17 cellular contexts compared by ENCODE assay signal in the genomic region with DNA sequence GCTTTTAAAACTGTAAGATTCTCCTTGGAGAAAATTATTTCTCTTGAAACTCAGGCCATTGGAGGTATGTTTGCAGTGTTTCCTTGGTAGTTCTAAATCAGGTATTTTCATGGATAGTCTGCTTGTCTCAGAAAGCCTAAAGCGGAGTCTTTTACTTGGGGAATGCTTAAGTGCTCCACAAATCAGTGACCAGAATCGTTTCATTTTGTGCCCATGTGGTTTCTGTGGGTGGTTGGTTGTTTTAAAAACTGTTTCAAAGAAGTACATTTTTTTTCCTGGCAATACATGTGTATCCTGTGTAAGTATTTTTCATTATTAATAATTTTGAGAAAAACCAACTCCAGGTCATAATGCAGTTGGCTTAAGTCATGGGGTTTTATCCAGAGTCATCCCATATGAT. TPM values are rescaled to one million over a fixed set of nuclear protein-coding genes. Genes with fewer than 3 reads are reported as not detected.
A peak's percentile ranks its signal among the peaks of the same experiment; 100 is the strongest.
DNase-seq lines count a peak whose midpoint lies in the region; ATAC-seq lines count a peak whose summit lies in the region.
"Had no signal": no experiment of that assay in that cellular context is flagged by ENCODE, and none has a peak within 500 bp of the region (broad histone marks: within the 10 kb centered on the region; RNA-seq: fewer than 3 reads in every experiment).

No MANE protein-coding gene starts in this region.

- peak overlapping the region; percentile 52 for H3K27ac ChIP-seq in CD4-positive, CD25-positive, alpha-beta regulatory T cell (ENCODE audit: insufficient read depth, low read length, poor library complexity, severe bottlenecking)
- H3K27ac ChIP-seq: testis had no signal

- no peak for ATAC-seq in CD4-positive, CD25-positive, alpha-beta regulatory T cell (ENCODE audit: low read depth in 2 of 2)
- ATAC-seq in GM18868 (IDR thresholded peaks at IDR 0.05; ENCODE audit: unreplicated experiment) (peak; percentile 32), HG02798 (IDR thresholded peaks at IDR 0.05; ENCODE audit: poor library complexity, unreplicated experiment) (peak; percentile 41), HG03439 (IDR thresholded peaks at IDR 0.05; ENCODE audit: unreplicated experiment) (no peak), GM19455 (IDR thresholded peaks at IDR 0.05; ENCODE audit: unreplicated experiment) (no peak)
- no peak for ATAC-seq in activated naive CD8-positive, alpha-beta T cell treated with anti-CD3 and anti-CD28 coated beads, Interleukin-2, amount 10 ng/mL, durations not matched to agents 7 days and 5 days (ENCODE audit: low read depth)

- peaks cover 47 to 62% (median 57%) of the 10 kb centered on the region in 4 donors for H3K4me1 Mint-ChIP-seq in CD4-positive, CD25-positive, alpha-beta regulatory T cell
- peaks cover 32% of the 10 kb centered on the region for H3K4me1 Mint-ChIP-seq in activated naive CD8-positive, alpha-beta T cell treated with anti-CD3 and anti-CD28 coated beads, Interleukin-2, amount 10 ng/mL, durations not matched to agents 7 days and 5 days

- peak overlapping the region; percentile 72 for H3K4me3 ChIP-seq in CD4-positive, CD25-positive, alpha-beta regulatory T cell (ENCODE audit: low read depth, low read length)
- H3K4me3 ChIP-seq: MG63, testis had no signal

- H3K27ac Mint-ChIP-seq in CD4-positive, CD25-positive, alpha-beta regulatory T cell, result peak overlapping the region in 2 of 3 donors; percentile 5 to 16
- H3K27ac Mint-ChIP-seq in activated naive CD8-positive, alpha-beta T cell treated with anti-CD3 and anti-CD28 coated beads, Interleukin-2, amount 10 ng/mL, durations not matched to agents 7 days and 5 days, result peak overlapping the region; percentile 11

- peak overlapping the region; percentile 51 to 85 (median 78) for H3K4me3 Mint-ChIP-seq in CD4-positive, CD25-positive, alpha-beta regulatory T cell
- H3K4me3 Mint-ChIP-seq in activated naive CD8-positive, alpha-beta T cell treated with anti-CD3 and anti-CD28 coated beads, Interleukin-2, amount 10 ng/mL, durations not matched to agents 7 days and 5 days, result peak overlapping the region; percentile 69

- H3K36me3 ChIP-seq in CD4-positive, CD25-positive, alpha-beta regulatory T cell (ENCODE audit: control insufficient read depth, insufficient read depth, low read length), result peaks cover 9% of the 10 kb centered on the region
- H3K36me3 ChIP-seq: MG63 had no signal

- peaks cover 5 to 8% of the 10 kb centered on the region in 2 experiments for H3K9me3 ChIP-seq in CD4-positive, CD25-positive, alpha-beta regulatory T cell (ENCODE audit: control insufficient read depth in 2 of 2, low read length in 2 of 2)
- H3K9me3 ChIP-seq: testis had no signal

- no peaks in the 10 kb centered on the region for H3K27me3 ChIP-seq in CD4-positive, CD25-positive, alpha-beta regulatory T cell (ENCODE audit: control insufficient read depth, insufficient read depth, low read length)
- H3K27me3 ChIP-seq: MG63, testis had no signal

- peak in 1 of 3 donors; percentile 60 for DNase-seq in CD4-positive, CD25-positive, alpha-beta regulatory T cell
- no peak for DNase-seq in activated naive CD8-positive, alpha-beta T cell treated with anti-CD3 and anti-CD28 coated beads, Interleukin-2, amount 10 ng/mL, durations not matched to agents 7 days and 5 days
- no peak for DNase-seq in NCI-H510A (lab: John Stamatoyannopoulos, UW)
- DNase-seq in MV-4-11 (lab: John Stamatoyannopoulos, UW), result no peak
- DNase-seq: activated CD4-positive, alpha-beta T cell treated with anti-CD3 and anti-CD28 coated beads for 1 hour; amniotic stem cell; hippocampal formation; MG63; NCI-H1930; NCI-H510A treated with DMSO at 0.1 percent for 48 hours; retina; SHP77 treated with DMSO at 0.1 percent for 48 hours; testis had no signal

- peaks cover 30% of the 10 kb centered on the region for H3K4me1 ChIP-seq in CD4-positive, CD25-positive, alpha-beta regulatory T cell (ENCODE audit: control insufficient read depth, insufficient read depth, low read length, poor library complexity, severe bottlenecking)
- H3K4me1 ChIP-seq: testis had no signal

- H3K36me3 Mint-ChIP-seq in CD4-positive, CD25-positive, alpha-beta regulatory T cell, result peaks cover 22% of the 10 kb centered on the region
- peaks cover 22% of the 10 kb centered on the region for H3K36me3 Mint-ChIP-seq in activated naive CD8-positive, alpha-beta T cell treated with anti-CD3 and anti-CD28 coated beads, Interleukin-2, amount 10 ng/mL, durations not matched to agents 7 days and 5 days

- no peaks in the 10 kb centered on the region for H3K27me3 Mint-ChIP-seq in CD4-positive, CD25-positive, alpha-beta regulatory T cell
- no peaks in the 10 kb centered on the region for H3K27me3 Mint-ChIP-seq in activated naive CD8-positive, alpha-beta T cell treated with anti-CD3 and anti-CD28 coated beads, Interleukin-2, amount 10 ng/mL, durations not matched to agents 7 days and 5 days

- peaks cover 0 to 5% (median under 1%) of the 10 kb centered on the region in 7 donors for H3K9me3 Mint-ChIP-seq in CD4-positive, CD25-positive, alpha-beta regulatory T cell
- H3K9me3 Mint-ChIP-seq in activated naive CD8-positive, alpha-beta T cell treated with anti-CD3 and anti-CD28 coated beads, Interleukin-2, amount 10 ng/mL, durations not matched to agents 7 days and 5 days, result peaks cover 2% of the 10 kb centered on the region

- POLR2A ChIA-PET in activated naive CD8-positive, alpha-beta T cell treated with anti-CD3 and anti-CD28 coated beads, Interleukin-2, amount 10 ng/mL, durations not matched to agents 7 days and 5 days (lab: Charles Lee), result interaction anchor here (1.7 kb wide), 1 partner anchor 33 kb away, joined by 11 read pairs; the partner anchor contains the start of gene CCDC91

RNA-seq across cellular contexts. Expression of gene CCDC91, which starts 33.6 kb away (rescaled TPM):
- 62.1 TPM for total RNA-seq in CD4-positive, CD25-positive, alpha-beta regulatory T cell
- polyA plus RNA-seq in CD4-positive, CD25-positive, alpha-beta regulatory T cell, result 10 to 100 TPM; 59.4 to 74.0 (median 66.6) TPM
- total RNA-seq in activated naive CD8-positive, alpha-beta T cell treated with anti-CD3 and anti-CD28 coated beads, Interleukin-2, amount 10 ng/mL, durations not matched to agents 7 days and 5 days, result 10 to 100 TPM; 33.2 to 33.9 TPM

Comparison
In these comparisons a context has a peak if more than half of its experiments do, and no peak if none do; other contexts are left out.
1. ATAC-seq: peak in GM18868 (single experiment) and HG02798 (single experiment); none in CD4-positive, CD25-positive, alpha-beta regulatory T cell (0 of 2), activated naive CD8-positive, alpha-beta T cell treated with anti-CD3 and anti-CD28 coated beads, Interleukin-2, amount 10 ng/mL, durations not matched to agents 7 days and 5 days (single experiment), HG03439 (single experiment) and GM19455 (single experiment).